9 cellular contexts compared by ENCODE assay signal in the genomic region with DNA sequence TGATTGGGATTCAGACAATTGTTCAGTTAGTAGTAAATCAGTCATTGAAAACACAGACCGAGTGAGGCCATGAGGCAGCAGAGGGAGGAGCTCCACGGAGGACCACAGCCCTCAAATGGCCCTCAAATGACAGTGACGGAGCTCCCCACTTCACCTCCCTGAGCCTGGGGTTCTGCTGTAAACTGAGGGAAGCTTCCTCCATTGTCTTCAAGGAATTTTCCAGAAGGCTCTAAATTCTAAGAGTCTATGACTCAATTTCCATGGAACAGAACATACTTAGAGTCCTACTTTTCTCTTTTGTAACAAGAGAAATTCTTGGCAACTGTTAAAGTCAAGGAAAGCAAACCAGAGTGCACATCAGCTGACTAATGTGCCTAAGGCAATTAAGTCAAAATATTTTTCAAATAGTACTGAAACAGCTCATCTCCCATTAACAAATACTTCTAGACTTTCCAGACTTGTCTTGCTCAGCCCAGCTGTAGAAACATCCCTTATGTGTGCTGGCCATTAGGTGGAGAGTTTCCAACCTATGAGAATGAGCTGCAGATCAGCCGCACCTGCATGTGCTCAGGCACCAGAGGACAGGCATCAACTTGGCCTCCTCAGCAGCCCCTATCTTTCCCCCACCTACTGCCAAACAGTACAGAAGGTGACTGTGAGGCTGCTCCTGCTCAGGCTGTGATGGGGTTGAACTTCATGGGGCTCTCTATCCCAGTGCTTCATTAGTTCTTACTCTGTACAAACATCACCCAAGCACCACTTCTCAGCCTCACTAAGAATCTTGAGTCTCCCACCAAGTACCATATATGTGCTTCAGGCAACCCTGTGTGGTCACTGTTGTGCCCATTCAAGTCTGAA. TPM values are rescaled to one million over a fixed set of nuclear protein-coding genes. Genes with fewer than 3 reads are reported as not detected.
DNase-seq lines count a peak whose midpoint lies in the region; ATAC-seq and TF ChIP-seq lines count a peak whose summit lies in the region.
"Had no signal": no experiment of that assay in that cellular context is flagged by ENCODE, and none has a peak within 500 bp of the region (broad histone marks: within the 10 kb centered on the region; RNA-seq: fewer than 3 reads in every experiment).

No MANE protein-coding gene starts in this region.

- H3K4me2 ChIP-seq in mammary epithelial cell (ENCODE audit: insufficient read depth, low read depth, low read length), result peak overlapping the region; percentile 52
- H3K4me2 ChIP-seq in hepatocyte, result no peak overlapping the region
- H3K4me2 ChIP-seq in OCI-LY7 (ENCODE audit: low read length), result no peak overlapping the region

- intact Hi-C loops in mammary epithelial cell (cut with micrococcal nuclease), result loop anchor here (1.0 to 2.0 kb wide), 3 partner anchors 11 to 32 kb away; no protein-coding TSS in a partner anchor
- intact Hi-C loops in OCI-LY7 (cut with micrococcal nuclease; ENCODE audit: unreplicated experiment), result no loop called here

- in situ Hi-C loops in mammary epithelial cell (cut with MboI; ENCODE audit: low sequenced_read_pairs in 2 of 2), result no loop called here

- POLR2A ChIA-PET in OCI-LY7 (lab: Charles Lee), result interaction anchor here (0.5 kb wide), 1 partner anchor 127 kb away, joined by 3 read pairs; no protein-coding TSS in a partner anchor

- ATAC-seq in GM18873 (IDR thresholded peaks at IDR 0.05; ENCODE audit: low FRiP score, unreplicated experiment) (no peak), HG03442 (IDR thresholded peaks at IDR 0.05; ENCODE audit: unreplicated experiment) (no peak)
- ATAC-seq in activated naive CD8-positive, alpha-beta T cell treated with anti-CD3 and anti-CD28 coated beads, Interleukin-2, amount 50 U/mL, for 24 hours, result no peak

- H3K4me1 Mint-ChIP-seq in activated naive CD8-positive, alpha-beta T cell treated with anti-CD3 and anti-CD28 coated beads, Interleukin-2, amount 50 U/mL, for 24 hours, result peaks cover 1% of the 10 kb centered on the region

- H3K9me3 Mint-ChIP-seq in activated naive CD8-positive, alpha-beta T cell treated with anti-CD3 and anti-CD28 coated beads, Interleukin-2, amount 50 U/mL, for 24 hours, result no peaks in the 10 kb centered on the region

- H3K27ac ChIP-seq in mammary epithelial cell (ENCODE audit: insufficient read depth, low read depth, low read length), result peak overlapping the region; percentile 67
- H3K27ac ChIP-seq in hepatocyte, result peak overlapping the region; percentile 78
- no peak overlapping the region for H3K27ac ChIP-seq in OCI-LY7 (ENCODE audit: low read depth, low read length, poor library complexity, severe bottlenecking)

- no peak overlapping the region for H3K9ac ChIP-seq in mammary epithelial cell (ENCODE audit: insufficient read depth, low read length)

- H3K36me3 Mint-ChIP-seq in activated naive CD8-positive, alpha-beta T cell treated with anti-CD3 and anti-CD28 coated beads, Interleukin-2, amount 50 U/mL, for 24 hours (ENCODE audit: low read depth), result peaks cover 3% of the 10 kb centered on the region

- H3K27ac Mint-ChIP-seq in activated naive CD8-positive, alpha-beta T cell treated with anti-CD3 and anti-CD28 coated beads, Interleukin-2, amount 50 U/mL, for 24 hours, result no peak overlapping the region

- H3K9me3 ChIP-seq in mammary epithelial cell (replicated peaks; ENCODE audit: insufficient read depth, low read length) (no peaks in the 10 kb centered on the region), hepatocyte (ENCODE audit: low read depth) (no peaks in the 10 kb centered on the region), OCI-LY7 (ENCODE audit: low read length) (no peaks in the 10 kb centered on the region)

- no peaks in the 10 kb centered on the region for H3K27me3 Mint-ChIP-seq in activated naive CD8-positive, alpha-beta T cell treated with anti-CD3 and anti-CD28 coated beads, Interleukin-2, amount 50 U/mL, for 24 hours

- dilution Hi-C loops in mammary epithelial cell (cut with HindIII; ENCODE audit: low sequenced_read_pairs), result loop anchor here (10.0 kb wide), 1 partner anchor 164 kb away; the partner anchor contains the start of gene PECAM1

- H3K4me1 ChIP-seq in mammary epithelial cell (ENCODE audit: insufficient read depth, low read length) (peaks cover 32% of the 10 kb centered on the region), hepatocyte (ENCODE audit: insufficient read depth) (peaks cover 8% of the 10 kb centered on the region), OCI-LY7 (ENCODE audit: insufficient read depth, low read length, poor library complexity, severe bottlenecking) (peaks cover 3% of the 10 kb centered on the region)

- BruUV-seq in mammary epithelial cell (replicated peaks; lab: Mats Ljungman, UMichigan) (no TSS peak), OCI-LY7 (replicated peaks; lab: Mats Ljungman, UMichigan) (no TSS peak)

- no peaks in the 10 kb centered on the region for H3K36me3 ChIP-seq in mammary epithelial cell (ENCODE audit: insufficient read depth, low read length)
- H3K36me3 ChIP-seq in hepatocyte (replicated peaks; ENCODE audit: insufficient read depth, low read depth), result no peaks in the 10 kb centered on the region
- no peaks in the 10 kb centered on the region for H3K36me3 ChIP-seq in OCI-LY7 (ENCODE audit: insufficient read depth, low read length)

- H3K4me3 Mint-ChIP-seq in activated naive CD8-positive, alpha-beta T cell treated with anti-CD3 and anti-CD28 coated beads, Interleukin-2, amount 50 U/mL, for 24 hours, result no peak overlapping the region

- peak; percentile 54 for DNase-seq in HFF-Myc (ENCODE audit: extremely low read depth, low read depth)
- DNase-seq in mammary epithelial cell, result peak; percentile 97
- peak; percentile 51 for DNase-seq in hepatocyte (ENCODE audit: low spot score)
- peak; percentile 89 for DNase-seq in stromal cell of bone marrow (ENCODE audit: low read depth)
- no peak for DNase-seq in activated naive CD8-positive, alpha-beta T cell treated with anti-CD3 and anti-CD28 coated beads, Interleukin-2, amount 50 U/mL, for 24 hours
- DNase-seq in OCI-LY7 (ENCODE audit: low spot score), result no peak
- DNase-seq: NCI-H446 treated with DMSO at 0.1 percent for 48 hours had no signal

- H3K27me3 ChIP-seq in mammary epithelial cell (ENCODE audit: insufficient read depth, low read length) (no peaks in the 10 kb centered on the region), hepatocyte (no peaks in the 10 kb centered on the region)

- CTCF ChIA-PET in mammary epithelial cell (lab: Charles Lee; ENCODE audit: low non-redundant PET), result interaction anchor here (0.6 to 1.1 kb wide), 5 partner anchors 8 to 67 kb away, joined by 3 to 14 read pairs (median 5); no protein-coding TSS in a partner anchor
- CTCF ChIA-PET in OCI-LY7 (lab: Charles Lee; ENCODE audit: unreplicated experiment), result no interaction called here

- H3K4me3 ChIP-seq in HFF-Myc (replicated peaks; ENCODE audit: low read depth, low read length) (no peak overlapping the region), mammary epithelial cell (replicated peaks in 1 of 3; ENCODE audit: insufficient read depth in 1 of 3, low read depth in 2 of 3, low read length in 3 of 3) (no peak overlapping the region), hepatocyte (no peak overlapping the region), OCI-LY7 (ENCODE audit: low read depth, low read length, poor library complexity, severe bottlenecking) (no peak overlapping the region)

- H2AFZ ChIP-seq in mammary epithelial cell (ENCODE audit: low read depth, low read length) (peak overlapping the region; percentile 45), hepatocyte (no peak overlapping the region), OCI-LY7 (ENCODE audit: low read length) (no peak overlapping the region)

- TF ChIP-seq CTCF in HFF-Myc (IDR thresholded peaks at IDR 0.05; ENCODE audit: low read depth, low read length, missing control alignments) (no peak), mammary epithelial cell (conservative IDR thresholded peaks at IDR 0.05 in 1 of 2, IDR thresholded peaks at IDR 0.05 in 1 of 2; ENCODE audit: extremely low read depth in 1 of 2, insufficient read depth in 1 of 2, low read depth in 1 of 2, low read length in 2 of 2) (peak in 1 of 2 donors; percentile 32), hepatocyte (IDR thresholded peaks at IDR 0.05; ENCODE audit: poor library complexity) (no peak), OCI-LY7 (conservative IDR thresholded peaks at IDR 0.05; ENCODE audit: low read length) (no peak)

- H3K79me2 ChIP-seq in mammary epithelial cell (ENCODE audit: insufficient read depth, low read length) (peaks cover 89% of the 10 kb centered on the region), hepatocyte (peaks cover 92% of the 10 kb centered on the region), OCI-LY7 (ENCODE audit: insufficient read depth, low read depth, low read length) (no peaks in the 10 kb centered on the region)

- H4K20me1 ChIP-seq in mammary epithelial cell (ENCODE audit: insufficient read depth, low read length) (no peaks in the 10 kb centered on the region), hepatocyte (ENCODE audit: insufficient read depth, poor library complexity, severe bottlenecking) (no peaks in the 10 kb centered on the region), OCI-LY7 (ENCODE audit: insufficient read depth, low read length) (no peaks in the 10 kb centered on the region)

- WGBS in mammary epithelial cell (ENCODE audit: low coverage, missing lambda C conversion rate), result 4% methylated on average over 4 of the region's 4 CpGs
- 84% methylated on average over 4 of the region's 4 CpGs for WGBS in hepatocyte (ENCODE audit: low lambda C conversion rate, missing lambda C conversion rate)

- H3K9me2 ChIP-seq in hepatocyte (replicated peaks; ENCODE audit: insufficient read depth) (no peaks in the 10 kb centered on the region), OCI-LY7 (ENCODE audit: insufficient read depth, low read length) (no peaks in the 10 kb centered on the region)

RNA-seq across cellular contexts. Expression of gene TEX2, which starts 32.3 kb away (rescaled TPM):
- total RNA-seq in mammary epithelial cell (100 to 1,000 TPM in 1 of 2 donors, 10 to 100 TPM in 1; 72.6 to 127 TPM), hepatocyte (37.4 and 37.7 TPM in 2 replicates), OCI-LY7 (2022) (12.4 and 13.9 TPM in 2 replicates)
- polyA plus RNA-seq in mammary epithelial cell (56.4 TPM), hepatocyte (22.1 and 27.9 TPM in 2 replicates)
- 109 TPM for polyA minus RNA-seq in mammary epithelial cell
- 7.4 and 8.5 TPM in 2 replicates for total RNA-seq in OCI-LY7 (2014; rRNA removed; shearing (Covaris generic))

Comparison
In these comparisons a context has a peak if more than half of its experiments do, and no peak if none do; other contexts are left out.
1. DNase-seq: peak in HFF-Myc (single experiment), mammary epithelial cell (single experiment), hepatocyte (single experiment) and stromal cell of bone marrow (single experiment); none in activated naive CD8-positive, alpha-beta T cell treated with anti-CD3 and anti-CD28 coated beads, Interleukin-2, amount 50 U/mL, for 24 hours (single experiment) and OCI-LY7 (single experiment).